Comparison of ENCODE assay signal across 22 cellular contexts in the genomic region with DNA sequence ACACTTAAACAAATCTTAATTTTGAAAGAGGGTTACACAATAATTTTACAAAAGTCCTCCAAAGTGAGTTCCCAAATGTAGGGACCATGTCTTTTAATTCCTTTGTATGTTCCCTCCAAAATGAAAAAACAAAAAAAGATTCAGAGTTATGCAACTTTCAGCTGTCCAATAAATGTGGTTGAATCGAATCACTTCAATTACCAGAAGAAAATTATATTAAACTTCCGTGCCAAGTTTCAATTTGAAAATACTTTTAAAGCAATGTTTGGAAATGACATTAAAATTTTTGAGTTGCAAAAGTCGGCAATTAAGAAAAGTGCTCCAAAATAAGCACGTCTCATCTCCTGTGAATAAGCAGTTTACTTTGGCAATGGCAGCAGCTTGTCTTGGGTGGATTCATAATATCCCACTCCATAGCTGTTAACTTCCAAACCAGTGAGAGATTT.
DNase-seq lines count a peak whose midpoint lies in the region; ATAC-seq and TF ChIP-seq lines count a peak whose summit lies in the region.
"Had no signal": no experiment of that assay in that cellular context is flagged by ENCODE, and none has a peak within 500 bp of the region (broad histone marks: within the 10 kb centered on the region; RNA-seq: fewer than 3 reads in every experiment).

No MANE protein-coding gene starts in this region.

- TF ChIP-seq CTCF in right atrium auricular region (IDR thresholded peaks at IDR 0.05): no peak
- TF ChIP-seq CTCF in cardiac fibroblast (IDR thresholded peaks at IDR 0.05; ENCODE audit: low read depth, low read length): no peak
- no peak for TF ChIP-seq CTCF in left lung (IDR thresholded peaks at IDR 0.05)
- no peak for TF ChIP-seq CTCF in endothelial cell (IDR thresholded peaks at IDR 0.05; ENCODE audit: unreplicated experiment)

- H3K27ac ChIP-seq in right atrium auricular region (peak overlapping the region in 1 of 2 donors; percentile 69), left lung (no peak overlapping the region)
- H3K27ac ChIP-seq: foreskin keratinocyte had no signal

- peaks cover 2% of the 10 kb centered on the region for H3K4me1 Mint-ChIP-seq in endothelial cell (ENCODE audit: unreplicated experiment)
- no peaks in the 10 kb centered on the region for H3K4me1 Mint-ChIP-seq in activated T-helper 17 cell treated with anti-CD3 and anti-CD28 coated beads, Interleukin-2, amount 50 U/mL, for 72 hours
- H3K4me1 Mint-ChIP-seq: activated CD8-positive, alpha-beta memory T cell treated with anti-CD3 and anti-CD28 coated beads, Interleukin-2, amount 10 ng/mL, durations not matched to agents 7 days and 5 days had no signal

- H3K4me1 ChIP-seq in right atrium auricular region (peaks cover 0 to 10% of the 10 kb centered on the region in 2 donors), left lung (peaks cover 0 to 18% of the 10 kb centered on the region in 2 donors)
- H3K4me1 ChIP-seq: sigmoid colon had no signal

- H3K9me3 ChIP-seq in right atrium auricular region (no peaks in the 10 kb centered on the region), left lung (no peaks in the 10 kb centered on the region)
- H3K9me3 ChIP-seq: sigmoid colon, stomach had no signal

- DNase-seq in Right ventricle myocardium superior: no peak
- DNase-seq in right atrium auricular region (ENCODE audit: low spot score): no peak
- peak; percentile 28 to 65 for DNase-seq in cardiac fibroblast (ENCODE audit: low read depth in 2 of 2)
- no peak for DNase-seq in left lung
- DNase-seq in NCI-H524 (lab: John Stamatoyannopoulos, UW): no peak
- DNase-seq in kidney glomerular epithelial cell (lab: John Stamatoyannopoulos, UW): no peak
- no peak for DNase-seq in endothelial cell (ENCODE audit: low spot score)
- DNase-seq: activated CD4-positive, CD25-positive, alpha-beta regulatory T cell; activated CD8-positive, alpha-beta memory T cell treated with anti-CD3 and anti-CD28 coated beads, Interleukin-2, amount 10 ng/mL, durations not matched to agents 7 days and 5 days; activated gamma-delta T cell; amygdala; CD8-positive, alpha-beta T cell; cerebellar nuclear complex; DMS79; effector memory CD8-positive, alpha-beta T cell; foreskin keratinocyte; NCI-H1930; NCI-H345; SIG-M5; sigmoid colon; stomach had no signal

- H3K27ac Mint-ChIP-seq in endothelial cell (ENCODE audit: unreplicated experiment): no peak overlapping the region
- H3K27ac Mint-ChIP-seq in activated T-helper 17 cell treated with anti-CD3 and anti-CD28 coated beads, Interleukin-2, amount 50 U/mL, for 72 hours: no peak overlapping the region
- H3K27ac Mint-ChIP-seq: activated CD8-positive, alpha-beta memory T cell treated with anti-CD3 and anti-CD28 coated beads, Interleukin-2, amount 10 ng/mL, durations not matched to agents 7 days and 5 days; CD8-positive, alpha-beta T cell; effector memory CD8-positive, alpha-beta T cell had no signal

- no peaks in the 10 kb centered on the region for H3K9me3 Mint-ChIP-seq in endothelial cell (ENCODE audit: unreplicated experiment)
- H3K9me3 Mint-ChIP-seq in activated T-helper 17 cell treated with anti-CD3 and anti-CD28 coated beads, Interleukin-2, amount 50 U/mL, for 72 hours: peaks cover 3% of the 10 kb centered on the region
- H3K9me3 Mint-ChIP-seq: CD8-positive, alpha-beta T cell; effector memory CD8-positive, alpha-beta T cell had no signal

- no peak overlapping the region for H3K4me3 Mint-ChIP-seq in endothelial cell (ENCODE audit: unreplicated experiment)
- H3K4me3 Mint-ChIP-seq in activated T-helper 17 cell treated with anti-CD3 and anti-CD28 coated beads, Interleukin-2, amount 50 U/mL, for 72 hours: no peak overlapping the region
- H3K4me3 Mint-ChIP-seq: activated CD8-positive, alpha-beta memory T cell treated with anti-CD3 and anti-CD28 coated beads, Interleukin-2, amount 10 ng/mL, durations not matched to agents 7 days and 5 days; CD8-positive, alpha-beta T cell; effector memory CD8-positive, alpha-beta T cell had no signal

- no peaks in the 10 kb centered on the region for H3K36me3 ChIP-seq in right atrium auricular region
- no peaks in the 10 kb centered on the region for H3K36me3 ChIP-seq in left lung
- H3K36me3 ChIP-seq: sigmoid colon, stomach had no signal

- H3K27me3 ChIP-seq in right atrium auricular region (no peaks in the 10 kb centered on the region), left lung (no peaks in the 10 kb centered on the region)
- H3K27me3 ChIP-seq: foreskin keratinocyte, sigmoid colon, stomach had no signal

- no peak overlapping the region for H3K4me3 ChIP-seq in right atrium auricular region
- no peak overlapping the region for H3K4me3 ChIP-seq in cardiac fibroblast (replicated peaks in 1 of 2; ENCODE audit: low read depth in 2 of 2, low read length in 2 of 2)
- no peak overlapping the region for H3K4me3 ChIP-seq in left lung
- H3K4me3 ChIP-seq: sigmoid colon, stomach had no signal

- peaks cover 4% of the 10 kb centered on the region for H3K27me3 Mint-ChIP-seq in endothelial cell (ENCODE audit: unreplicated experiment)
- no peaks in the 10 kb centered on the region for H3K27me3 Mint-ChIP-seq in activated T-helper 17 cell treated with anti-CD3 and anti-CD28 coated beads, Interleukin-2, amount 50 U/mL, for 72 hours

- intact Hi-C loops in Right ventricle myocardium superior (cut with DNase I): no loop called here
- intact Hi-C loops in left lung (cut with DNase I): no loop called here

- ATAC-seq in Right ventricle myocardium superior (ENCODE audit: poor library complexity): peak; percentile 94
- ATAC-seq in left lung: peak; percentile 60
- no peak for ATAC-seq in activated T-helper 17 cell treated with anti-CD3 and anti-CD28 coated beads, Interleukin-2, amount 50 U/mL, for 72 hours (replicated peaks)
- ATAC-seq: activated CD8-positive, alpha-beta memory T cell treated with anti-CD3 and anti-CD28 coated beads, Interleukin-2, amount 10 ng/mL, durations not matched to agents 7 days and 5 days; CD8-positive, alpha-beta T cell; effector memory CD8-positive, alpha-beta T cell; foreskin keratinocyte had no signal

- no peaks in the 10 kb centered on the region for H3K36me3 Mint-ChIP-seq in endothelial cell (ENCODE audit: low read depth, unreplicated experiment)
- H3K36me3 Mint-ChIP-seq in activated T-helper 17 cell treated with anti-CD3 and anti-CD28 coated beads, Interleukin-2, amount 50 U/mL, for 72 hours (ENCODE audit: low read depth): no peaks in the 10 kb centered on the region
- H3K36me3 Mint-ChIP-seq: activated CD8-positive, alpha-beta memory T cell treated with anti-CD3 and anti-CD28 coated beads, Interleukin-2, amount 10 ng/mL, durations not matched to agents 7 days and 5 days; CD8-positive, alpha-beta T cell had no signal

Comparison
In these comparisons a context has a peak if more than half of its experiments do, and no peak if none do; other contexts are left out.
1. DNase-seq: peak in cardiac fibroblast (2 of 2); none in Right ventricle myocardium superior (single experiment), right atrium auricular region (single experiment), left lung (0 of 2), NCI-H524 (0 of 2), kidney glomerular epithelial cell (single experiment) and endothelial cell (single experiment).